Comparison of ENCODE assay signal across 1 cellular context in the genomic region with DNA sequence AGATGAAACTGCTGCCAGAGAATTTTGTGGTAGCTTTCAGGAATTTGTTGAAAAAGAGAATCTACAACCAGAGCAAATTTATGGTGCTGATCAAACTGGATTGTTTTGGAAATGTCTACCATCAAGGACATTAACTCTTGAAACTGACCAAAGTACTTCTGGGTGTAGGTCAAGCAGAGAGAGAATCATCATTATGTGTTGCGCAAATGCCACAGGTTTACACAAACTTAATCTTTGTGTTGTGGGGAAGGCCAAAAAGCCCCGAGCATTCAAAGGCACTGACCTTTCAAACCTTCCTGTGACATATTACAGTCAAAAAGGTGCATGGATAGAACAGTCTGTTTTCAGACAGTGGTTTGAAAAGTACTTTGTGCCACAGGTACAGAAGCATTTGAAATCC.
TF ChIP-seq lines count a peak whose summit lies in the region.

No MANE protein-coding gene starts in this region.

TF ChIP-seq in HepG2, 621 proteins besides CTCF, POLR2A, EP300 and RAD21 (continued from another document and continues in another):
- TF ChIP-seq ZBTB14 (CRISPR knock-in tag; IDR thresholded peaks at IDR 0.05): 0 out of 2 replicates have a peak, but pooled peaks have one; percentile 48
- TF ChIP-seq KLF11 (CRISPR knock-in tag; IDR thresholded peaks at IDR 0.05): 0 out of 2 replicates have a peak, but pooled peaks have one; percentile 27
- TF ChIP-seq ZBTB42 (CRISPR knock-in tag; IDR thresholded peaks at IDR 0.05): no peak
- TF ChIP-seq ZBTB44 (CRISPR knock-in tag; IDR thresholded peaks at IDR 0.05): no peak
- TF ChIP-seq PAX8 (CRISPR knock-in tag; IDR thresholded peaks at IDR 0.05; ENCODE audit: borderline replicate concordance): no peak
- no peak for TF ChIP-seq MTF1 (CRISPR knock-in tag; IDR thresholded peaks at IDR 0.05)
- no peak for TF ChIP-seq CSRNP1 (CRISPR knock-in tag; IDR thresholded peaks at IDR 0.05)
- no peak for TF ChIP-seq GFI1 (CRISPR knock-in tag; IDR thresholded peaks at IDR 0.05; ENCODE audit: borderline replicate concordance)
- TF ChIP-seq PCBP1 (IDR thresholded peaks at IDR 0.05; ENCODE audit: borderline replicate concordance, low read depth, low read length): no peak
- 0 out of 2 replicates have a peak, but pooled peaks have one; percentile 23 for TF ChIP-seq GATAD1 (CRISPR knock-in tag; IDR thresholded peaks at IDR 0.05)
- no peak for TF ChIP-seq ZNF737 (CRISPR knock-in tag; IDR thresholded peaks at IDR 0.05; ENCODE audit: borderline replicate concordance)
- peak; percentile 68; the same call in 1 of the 2 replicates for TF ChIP-seq MIER3 (CRISPR knock-in tag; IDR thresholded peaks at IDR 0.05; ENCODE audit: borderline replicate concordance)
- no peak for TF ChIP-seq TOE1 (CRISPR knock-in tag; IDR thresholded peaks at IDR 0.05)
- peak; percentile 43; the same call in 1 of the 2 replicates for TF ChIP-seq TBX2 (CRISPR knock-in tag; IDR thresholded peaks at IDR 0.05; ENCODE audit: borderline replicate concordance)
- TF ChIP-seq, protein P1, sequence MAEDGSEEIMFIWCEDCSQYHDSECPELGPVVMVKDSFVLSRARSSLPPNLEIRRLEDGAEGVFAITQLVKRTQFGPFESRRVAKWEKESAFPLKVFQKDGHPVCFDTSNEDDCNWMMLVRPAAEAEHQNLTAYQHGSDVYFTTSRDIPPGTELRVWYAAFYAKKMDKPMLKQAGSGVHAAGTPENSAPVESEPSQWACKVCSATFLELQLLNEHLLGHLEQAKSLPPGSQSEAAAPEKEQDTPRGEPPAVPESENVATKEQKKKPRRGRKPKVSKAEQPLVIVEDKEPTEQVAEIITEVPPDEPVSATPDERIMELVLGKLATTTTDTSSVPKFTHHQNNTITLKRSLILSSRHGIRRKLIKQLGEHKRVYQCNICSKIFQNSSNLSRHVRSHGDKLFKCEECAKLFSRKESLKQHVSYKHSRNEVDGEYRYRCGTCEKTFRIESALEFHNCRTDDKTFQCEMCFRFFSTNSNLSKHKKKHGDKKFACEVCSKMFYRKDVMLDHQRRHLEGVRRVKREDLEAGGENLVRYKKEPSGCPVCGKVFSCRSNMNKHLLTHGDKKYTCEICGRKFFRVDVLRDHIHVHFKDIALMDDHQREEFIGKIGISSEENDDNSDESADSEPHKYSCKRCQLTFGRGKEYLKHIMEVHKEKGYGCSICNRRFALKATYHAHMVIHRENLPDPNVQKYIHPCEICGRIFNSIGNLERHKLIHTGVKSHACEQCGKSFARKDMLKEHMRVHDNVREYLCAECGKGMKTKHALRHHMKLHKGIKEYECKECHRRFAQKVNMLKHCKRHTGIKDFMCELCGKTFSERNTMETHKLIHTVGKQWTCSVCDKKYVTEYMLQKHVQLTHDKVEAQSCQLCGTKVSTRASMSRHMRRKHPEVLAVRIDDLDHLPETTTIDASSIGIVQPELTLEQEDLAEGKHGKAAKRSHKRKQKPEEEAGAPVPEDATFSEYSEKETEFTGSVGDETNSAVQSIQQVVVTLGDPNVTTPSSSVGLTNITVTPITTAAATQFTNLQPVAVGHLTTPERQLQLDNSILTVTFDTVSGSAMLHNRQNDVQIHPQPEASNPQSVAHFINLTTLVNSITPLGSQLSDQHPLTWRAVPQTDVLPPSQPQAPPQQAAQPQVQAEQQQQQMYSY (CRISPR knock-in tag; IDR thresholded peaks at IDR 0.05): no peak
- TF ChIP-seq ZNF639 (CRISPR knock-in tag; conservative IDR thresholded peaks at IDR 0.05): 0 out of 2 replicates have a peak, but pooled peaks have one; percentile 50
- TF ChIP-seq, protein P2, sequence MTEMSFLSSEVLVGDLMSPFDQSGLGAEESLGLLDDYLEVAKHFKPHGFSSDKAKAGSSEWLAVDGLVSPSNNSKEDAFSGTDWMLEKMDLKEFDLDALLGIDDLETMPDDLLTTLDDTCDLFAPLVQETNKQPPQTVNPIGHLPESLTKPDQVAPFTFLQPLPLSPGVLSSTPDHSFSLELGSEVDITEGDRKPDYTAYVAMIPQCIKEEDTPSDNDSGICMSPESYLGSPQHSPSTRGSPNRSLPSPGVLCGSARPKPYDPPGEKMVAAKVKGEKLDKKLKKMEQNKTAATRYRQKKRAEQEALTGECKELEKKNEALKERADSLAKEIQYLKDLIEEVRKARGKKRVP (CRISPR knock-in tag; IDR thresholded peaks at IDR 0.05): 0 out of 4 replicates have a peak, but pooled peaks of 1 of the 2 experiments have one; percentile 34
- TF ChIP-seq, protein P3, sequence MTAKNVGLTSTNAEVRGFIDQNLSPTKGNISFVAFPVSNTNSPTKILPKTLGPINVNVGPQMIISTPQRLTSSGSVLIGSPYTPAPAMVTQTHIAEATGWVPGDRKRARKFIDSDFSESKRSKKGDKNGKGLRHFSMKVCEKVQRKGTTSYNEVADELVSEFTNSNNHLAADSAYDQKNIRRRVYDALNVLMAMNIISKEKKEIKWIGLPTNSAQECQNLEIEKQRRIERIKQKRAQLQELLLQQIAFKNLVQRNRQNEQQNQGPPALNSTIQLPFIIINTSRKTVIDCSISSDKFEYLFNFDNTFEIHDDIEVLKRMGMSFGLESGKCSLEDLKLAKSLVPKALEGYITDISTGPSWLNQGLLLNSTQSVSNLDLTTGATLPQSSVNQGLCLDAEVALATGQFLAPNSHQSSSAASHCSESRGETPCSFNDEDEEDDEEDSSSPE (CRISPR knock-in tag; IDR thresholded peaks at IDR 0.05): 0 out of 2 replicates have a peak, but pooled peaks have one; percentile 32
- no peak for TF ChIP-seq ZNF577 (CRISPR knock-in tag; IDR thresholded peaks at IDR 0.05; ENCODE audit: borderline replicate concordance, low read depth)
- TF ChIP-seq JUND (CRISPR knock-in tag; IDR thresholded peaks at IDR 0.05): no peak
- no peak for TF ChIP-seq PBX3 (CRISPR knock-in tag; IDR thresholded peaks at IDR 0.05; ENCODE audit: borderline replicate concordance)
- peak; percentile 75 for TF ChIP-seq ZNF503 (CRISPR knock-in tag; IDR thresholded peaks at IDR 0.05)
- no peak for TF ChIP-seq PHF8 (CRISPR knock-in tag; IDR thresholded peaks at IDR 0.05)
- TF ChIP-seq, protein P4, sequence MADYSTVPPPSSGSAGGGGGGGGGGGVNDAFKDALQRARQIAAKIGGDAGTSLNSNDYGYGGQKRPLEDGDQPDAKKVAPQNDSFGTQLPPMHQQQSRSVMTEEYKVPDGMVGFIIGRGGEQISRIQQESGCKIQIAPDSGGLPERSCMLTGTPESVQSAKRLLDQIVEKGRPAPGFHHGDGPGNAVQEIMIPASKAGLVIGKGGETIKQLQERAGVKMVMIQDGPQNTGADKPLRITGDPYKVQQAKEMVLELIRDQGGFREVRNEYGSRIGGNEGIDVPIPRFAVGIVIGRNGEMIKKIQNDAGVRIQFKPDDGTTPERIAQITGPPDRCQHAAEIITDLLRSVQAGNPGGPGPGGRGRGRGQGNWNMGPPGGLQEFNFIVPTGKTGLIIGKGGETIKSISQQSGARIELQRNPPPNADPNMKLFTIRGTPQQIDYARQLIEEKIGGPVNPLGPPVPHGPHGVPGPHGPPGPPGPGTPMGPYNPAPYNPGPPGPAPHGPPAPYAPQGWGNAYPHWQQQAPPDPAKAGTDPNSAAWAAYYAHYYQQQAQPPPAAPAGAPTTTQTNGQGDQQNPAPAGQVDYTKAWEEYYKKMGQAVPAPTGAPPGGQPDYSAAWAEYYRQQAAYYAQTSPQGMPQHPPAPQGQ (CRISPR knock-in tag; IDR thresholded peaks at IDR 0.05; ENCODE audit: borderline replicate concordance): no peak
- no peak for TF ChIP-seq RCOR2 (CRISPR knock-in tag; IDR thresholded peaks at IDR 0.05)
- TF ChIP-seq ZNF572 (CRISPR knock-in tag; IDR thresholded peaks at IDR 0.05): no peak
- TF ChIP-seq TAF1 (CRISPR knock-in tag; IDR thresholded peaks at IDR 0.05): no peak
- no peak for TF ChIP-seq SIN3B (IDR thresholded peaks at IDR 0.05; ENCODE audit: low read length)
- no peak for TF ChIP-seq IRX3 (CRISPR knock-in tag; IDR thresholded peaks at IDR 0.05; ENCODE audit: borderline replicate concordance, low read depth)
- TF ChIP-seq ZNF180 (CRISPR knock-in tag; IDR thresholded peaks at IDR 0.05; ENCODE audit: borderline replicate concordance, low read depth): no peak
- no peak for TF ChIP-seq ZNF207 (IDR thresholded peaks at IDR 0.05; ENCODE audit: borderline replicate concordance)
- TF ChIP-seq, protein P5, sequence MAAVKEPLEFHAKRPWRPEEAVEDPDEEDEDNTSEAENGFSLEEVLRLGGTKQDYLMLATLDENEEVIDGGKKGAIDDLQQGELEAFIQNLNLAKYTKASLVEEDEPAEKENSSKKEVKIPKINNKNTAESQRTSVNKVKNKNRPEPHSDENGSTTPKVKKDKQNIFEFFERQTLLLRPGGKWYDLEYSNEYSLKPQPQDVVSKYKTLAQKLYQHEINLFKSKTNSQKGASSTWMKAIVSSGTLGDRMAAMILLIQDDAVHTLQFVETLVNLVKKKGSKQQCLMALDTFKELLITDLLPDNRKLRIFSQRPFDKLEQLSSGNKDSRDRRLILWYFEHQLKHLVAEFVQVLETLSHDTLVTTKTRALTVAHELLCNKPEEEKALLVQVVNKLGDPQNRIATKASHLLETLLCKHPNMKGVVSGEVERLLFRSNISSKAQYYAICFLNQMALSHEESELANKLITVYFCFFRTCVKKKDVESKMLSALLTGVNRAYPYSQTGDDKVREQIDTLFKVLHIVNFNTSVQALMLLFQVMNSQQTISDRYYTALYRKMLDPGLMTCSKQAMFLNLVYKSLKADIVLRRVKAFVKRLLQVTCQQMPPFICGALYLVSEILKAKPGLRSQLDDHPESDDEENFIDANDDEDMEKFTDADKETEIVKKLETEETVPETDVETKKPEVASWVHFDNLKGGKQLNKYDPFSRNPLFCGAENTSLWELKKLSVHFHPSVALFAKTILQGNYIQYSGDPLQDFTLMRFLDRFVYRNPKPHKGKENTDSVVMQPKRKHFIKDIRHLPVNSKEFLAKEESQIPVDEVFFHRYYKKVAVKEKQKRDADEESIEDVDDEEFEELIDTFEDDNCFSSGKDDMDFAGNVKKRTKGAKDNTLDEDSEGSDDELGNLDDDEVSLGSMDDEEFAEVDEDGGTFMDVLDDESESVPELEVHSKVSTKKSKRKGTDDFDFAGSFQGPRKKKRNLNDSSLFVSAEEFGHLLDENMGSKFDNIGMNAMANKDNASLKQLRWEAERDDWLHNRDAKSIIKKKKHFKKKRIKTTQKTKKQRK (IDR thresholded peaks at IDR 0.05; ENCODE audit: low read length): no peak
